Comparison of ENCODE assay signal across 18 cellular contexts in genomic region chr7:4687956-4688355, GRCh38. TPM values are rescaled to one million over a fixed set of nuclear protein-coding genes. Genes with fewer than 3 reads are reported as not detected.
DNase-seq lines count a peak whose midpoint lies in the region; ATAC-seq and TF ChIP-seq lines count a peak whose summit lies in the region.
"Had no signal": no experiment of that assay in that cellular context is flagged by ENCODE, and none has a peak within 500 bp of the region (broad histone marks: within the 10 kb centered on the region; RNA-seq: fewer than 3 reads in every experiment).

No MANE protein-coding gene starts in this region.

- no peak overlapping the region for H3K4me3 ChIP-seq in CD8-positive, alpha-beta memory T cell (ENCODE audit: low read length)
- H3K4me3 ChIP-seq in coronary artery, result no peak overlapping the region
- H3K4me3 ChIP-seq: sigmoid colon, suprapubic skin, upper lobe of right lung had no signal

- peaks cover 0 to 38% (median 10%) of the 10 kb centered on the region in 3 donors for H3K36me3 Mint-ChIP-seq in CD8-positive, alpha-beta memory T cell
- H3K36me3 Mint-ChIP-seq in brain, result peaks cover 34% of the 10 kb centered on the region
- no peaks in the 10 kb centered on the region for H3K36me3 Mint-ChIP-seq in neural crest cell (ENCODE audit: low read depth)

- peaks cover 54% of the 10 kb centered on the region for H3K4me1 ChIP-seq in CD8-positive, alpha-beta memory T cell (ENCODE audit: insufficient read depth, low read length)

- CTCF ChIA-PET in CD8-positive, alpha-beta memory T cell (lab: Charles Lee), result interaction anchor here (0.9 kb wide), 1 partner anchor 87 kb away, joined by 3 read pairs; the partner anchor contains the start of gene AP5Z1

- TF ChIP-seq CTCF in brain (conservative IDR thresholded peaks at IDR 0.05), result no peak
- no peak for TF ChIP-seq CTCF in neural crest cell (conservative IDR thresholded peaks at IDR 0.05)
- no peak for TF ChIP-seq CTCF in coronary artery (IDR thresholded peaks at IDR 0.05)

- no peaks in the 10 kb centered on the region for H3K36me3 ChIP-seq in CD8-positive, alpha-beta memory T cell (ENCODE audit: insufficient read depth, low read length)
- H3K36me3 ChIP-seq: sigmoid colon, suprapubic skin, upper lobe of right lung had no signal

- no peak overlapping the region for H3K27ac ChIP-seq in CD8-positive, alpha-beta memory T cell (ENCODE audit: low read depth, low read length)
- no peak overlapping the region for H3K27ac ChIP-seq in coronary artery
- H3K27ac ChIP-seq: C4-2B, suprapubic skin, upper lobe of right lung had no signal

- POLR2A ChIA-PET in CD8-positive, alpha-beta memory T cell (lab: Charles Lee), result no interaction called here

- DNase-seq in CD8-positive, alpha-beta memory T cell, result no peak
- peak; percentile 25 for DNase-seq in OCI-M1 (lab: John Stamatoyannopoulos, UW)
- DNase-seq in neural crest cell (ENCODE audit: low read depth, low spot score), result no peak
- no peak for DNase-seq in SW 1271 (lab: John Stamatoyannopoulos, UW)
- DNase-seq in coronary artery (ENCODE audit: low spot score), result no peak
- DNase-seq: activated gamma-delta T cell; left ventricle myocardium superior; NCI-H446 treated with DMSO at 0.1 percent for 48 hours; sigmoid colon; stimulated activated CD4-positive, alpha-beta T cell treated with anti-CD3 and anti-CD28 coated beads, Interleukin-12 subunit alpha, Interleukin-12 subunit beta, amount 100 ng/mL, for 4 hours; stimulated activated CD4-positive, alpha-beta T cell treated with anti-CD3 and anti-CD28 coated beads, Interleukin-2, amount 100 ng/mL, for 48 hours; upper lobe of right lung had no signal

- no peaks in the 10 kb centered on the region for H3K27me3 ChIP-seq in CD8-positive, alpha-beta memory T cell (ENCODE audit: insufficient read depth, low read length, poor library complexity, severe bottlenecking)
- H3K27me3 ChIP-seq: sigmoid colon, suprapubic skin, upper lobe of right lung had no signal

- H3K9me3 Mint-ChIP-seq in CD8-positive, alpha-beta memory T cell, result no peaks in the 10 kb centered on the region
- H3K9me3 Mint-ChIP-seq in brain (no peaks in the 10 kb centered on the region), neural crest cell (no peaks in the 10 kb centered on the region)
- H3K9me3 Mint-ChIP-seq: T-helper 1 cell treated with Interleukin-12 subunit alpha and Interleukin-12 subunit beta and Interleukin-4 antibody, amounts not matched to agents 30 μg/mL and 1 μg/mL, for 36 hours had no signal

- no peaks in the 10 kb centered on the region for H3K9me3 ChIP-seq in CD8-positive, alpha-beta memory T cell (ENCODE audit: low read length)
- H3K9me3 ChIP-seq: sigmoid colon, suprapubic skin, upper lobe of right lung had no signal

- H3K27ac Mint-ChIP-seq in CD8-positive, alpha-beta memory T cell, result peak overlapping the region in 3 of 8 donors; percentile 15 to 57 (median 26)
- H3K27ac Mint-ChIP-seq in brain (peak overlapping the region in 3 of 5 experiments; percentile 23 to 76 (median 24)), neural crest cell (ENCODE audit: unreplicated experiment) (no peak overlapping the region)
- H3K27ac Mint-ChIP-seq: T-helper 1 cell treated with Interleukin-12 subunit alpha and Interleukin-12 subunit beta and Interleukin-4 antibody, amounts not matched to agents 30 μg/mL and 1 μg/mL, for 36 hours had no signal

- no peak for ATAC-seq in GM19463 (IDR thresholded peaks at IDR 0.05; ENCODE audit: unreplicated experiment)
- ATAC-seq: HCT116, left ventricle myocardium superior, upper lobe of right lung had no signal

- H3K4me3 Mint-ChIP-seq in CD8-positive, alpha-beta memory T cell, result peak overlapping the region in 4 of 7 donors; percentile 4 to 59 (median 42)
- H3K4me3 Mint-ChIP-seq in brain (peak overlapping the region in 3 of 5 experiments; percentile 10 to 31 (median 29)), neural crest cell (peak overlapping the region; percentile 21)

- H3K4me1 Mint-ChIP-seq in CD8-positive, alpha-beta memory T cell, result peaks cover 63 to 84% (median 83%) of the 10 kb centered on the region in 3 donors
- peaks cover 89% of the 10 kb centered on the region for H3K4me1 Mint-ChIP-seq in brain
- peaks cover 44% of the 10 kb centered on the region for H3K4me1 Mint-ChIP-seq in neural crest cell

- no peaks in the 10 kb centered on the region for H3K27me3 Mint-ChIP-seq in CD8-positive, alpha-beta memory T cell
- peaks cover 10% of the 10 kb centered on the region for H3K27me3 Mint-ChIP-seq in brain
- no peaks in the 10 kb centered on the region for H3K27me3 Mint-ChIP-seq in neural crest cell (ENCODE audit: low read depth)

RNA-seq across cellular contexts. Expression of gene FOXK1, which starts 5.9 kb away (rescaled TPM):
- 10 to 100 TPM; 35.6 to 38.4 TPM for total RNA-seq in CD8-positive, alpha-beta memory T cell
- 4.5 TPM for polyA plus RNA-seq in CD8-positive, alpha-beta memory T cell
- 8.0 TPM for polyA plus RNA-seq in brain (ENCODE audit: insufficient read depth, low read depth, low replicate concordance)
- 28.1 and 29.1 TPM in 2 replicates for total RNA-seq in neural crest cell
